In genomic region chr17:17812211-17813054, GRCh38 we compare ENCODE assay signal across 8 cellular contexts. TPM values are rescaled to one million over a fixed set of nuclear protein-coding genes. Genes with fewer than 3 reads are reported as not detected.
DNase-seq lines count a peak whose midpoint lies in the region; FAIRE-seq and TF ChIP-seq lines count a peak whose summit lies in the region.

No MANE protein-coding gene starts in this region.

- H3K18ac ChIP-seq in trophoblast cell (ENCODE audit: low read length) = no peak overlapping the region

- no peak overlapping the region for H2BK120ac ChIP-seq in trophoblast cell (ENCODE audit: insufficient read depth, low read length, poor library complexity)

- DNase-seq in A172 (ENCODE audit: low spot score) (peak; percentile 39), GM13976 (ENCODE audit: low spot score) (peak; percentile 92), SHP77 (lab: John Stamatoyannopoulos, UW) (peak; percentile 33 to 60), germinal center (ENCODE audit: low spot score) (peak; percentile 89), trophoblast cell (peak; percentile 21 to 53), urothelium cell line (ENCODE audit: low spot score) (peak; percentile 64), H4 (ENCODE audit: low spot score) (no peak)
- peak; percentile 63 for DNase-seq in activated gamma-delta T cell treated with anti-CD3 and anti-CD28 coated beads, Interleukin-2, amount 50 U/mL, for 16 hours (ENCODE audit: low read depth)

- FAIRE-seq in urothelium cell line (lab: Jason Lieb, UNC) = no peak

- no peaks in the 10 kb centered on the region for H3K27me3 ChIP-seq in trophoblast cell (ENCODE audit: insufficient read depth, low read length)

- H2BK5ac ChIP-seq in trophoblast cell (ENCODE audit: low read depth, low read length, poor library complexity) = no peak overlapping the region

- H3K4me2 ChIP-seq in trophoblast cell (ENCODE audit: low read length) = no peak overlapping the region

- H3K4ac ChIP-seq in trophoblast cell (ENCODE audit: low read depth, low read length) = no peak overlapping the region

- peaks cover 2% of the 10 kb centered on the region for H3K79me2 ChIP-seq in trophoblast cell (ENCODE audit: control insufficient read depth, insufficient read depth, low read length, poor library complexity)

- no peak overlapping the region for H2AFZ ChIP-seq in trophoblast cell (ENCODE audit: insufficient read depth, low read length, poor library complexity)

- no peak overlapping the region for H3K4me3 ChIP-seq in trophoblast cell (ENCODE audit: low read depth, low read length)

- peaks cover 58 to 66% of the 10 kb centered on the region in 2 experiments for H3K36me3 ChIP-seq in trophoblast cell (ENCODE audit: control insufficient read depth in 1 of 2, insufficient read depth in 2 of 2, low read length in 2 of 2)

- H3K79me1 ChIP-seq in trophoblast cell (ENCODE audit: low read length) = peaks cover 13% of the 10 kb centered on the region

- TF ChIP-seq CTCF in GM13976 (IDR thresholded peaks at IDR 0.05; ENCODE audit: borderline replicate concordance, control extremely low read depth, extremely low read depth, insufficient read depth, missing control alignments) = peak; percentile 97

- no peak overlapping the region for H4K8ac ChIP-seq in trophoblast cell (ENCODE audit: low read depth, low read length)

- no peak overlapping the region for H3K9ac ChIP-seq in trophoblast cell (ENCODE audit: low read length)

- H3K14ac ChIP-seq in trophoblast cell (ENCODE audit: low read length) = no peak overlapping the region

- no peak overlapping the region for H4K91ac ChIP-seq in trophoblast cell (ENCODE audit: low read depth, low read length)

- in situ Hi-C loops in GM13976 (cut with MboI; ENCODE audit: low sequenced_read_pairs, unreplicated experiment) = loop anchor here (10.0 kb wide), 1 partner anchor 52 kb away; no protein-coding TSS in a partner anchor

- WGBS in trophoblast cell (ENCODE audit: extremely low coverage, insufficient coverage, insufficient read length) = no CpG with 5 or more reads among the region's 59 CpGs

- no peaks in the 10 kb centered on the region for H3K9me3 ChIP-seq in trophoblast cell (ENCODE audit: insufficient read depth, low read depth, low read length)

- no peak overlapping the region for H2BK12ac ChIP-seq in trophoblast cell (ENCODE audit: low read length)

- H3K23ac ChIP-seq in trophoblast cell (ENCODE audit: low read length) = no peak overlapping the region

- peak overlapping the region; percentile 46 for H3K27ac ChIP-seq in trophoblast cell (ENCODE audit: low read depth, low read length)

- no peak overlapping the region for H2AK5ac ChIP-seq in trophoblast cell (ENCODE audit: low read length)

- peaks cover 21 to 29% of the 10 kb centered on the region in 2 experiments for H3K4me1 ChIP-seq in trophoblast cell (ENCODE audit: control insufficient read depth in 1 of 2, insufficient read depth in 2 of 2, low read length in 2 of 2)

- H4K12ac ChIP-seq in trophoblast cell (ENCODE audit: low read depth, low read length) = peak overlapping the region; percentile 10

RNA-seq across cellular contexts. Expression of gene SREBF1, which starts 24.4 kb away (rescaled TPM):
- 92.5 and 132 TPM in 2 replicates for total RNA-seq in A172 (2014; rRNA removed; shearing (Covaris generic))
- 95.5 and 107 TPM in 2 replicates for polyA plus RNA-seq in trophoblast cell (2013)
- total RNA-seq in H4 (2014; rRNA removed; shearing (Covaris generic)) = 63.9 and 65.8 TPM in 2 replicates
